ENCODE assay signal across 1 cellular context in the genomic region with DNA sequence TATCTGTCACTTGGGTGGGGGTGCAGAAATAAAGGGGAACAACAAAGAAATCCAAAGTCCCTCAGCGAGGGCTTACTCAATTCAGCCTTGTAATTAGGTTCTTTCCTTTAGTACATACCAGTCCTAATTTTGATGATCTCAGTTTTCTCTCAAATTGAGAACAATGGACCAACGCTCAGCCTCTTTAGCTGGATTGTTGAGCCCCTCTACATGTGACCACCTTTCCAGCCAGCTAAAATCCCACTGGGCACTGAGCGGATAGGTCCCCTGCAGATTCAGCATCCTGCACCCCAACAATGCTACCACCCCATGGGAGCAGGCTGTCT.
TF ChIP-seq lines count a peak whose summit lies in the region.

No MANE protein-coding gene starts in this region.

TF ChIP-seq in liver, 16 proteins besides CTCF, POLR2A, EP300 and RAD21 (continued from another document):
- TF ChIP-seq RXRA (IDR thresholded peaks at IDR 0.05) (no peak), FOXA1 (IDR thresholded peaks at IDR 0.05) (no peak), SP1 (IDR thresholded peaks at IDR 0.05) (no peak), HNF4A (conservative IDR thresholded peaks at IDR 0.05) (no peak), TAF1 (conservative IDR thresholded peaks at IDR 0.05) (no peak), JUND (IDR thresholded peaks at IDR 0.05) (no peak)
- TF ChIP-seq, protein P1, sequence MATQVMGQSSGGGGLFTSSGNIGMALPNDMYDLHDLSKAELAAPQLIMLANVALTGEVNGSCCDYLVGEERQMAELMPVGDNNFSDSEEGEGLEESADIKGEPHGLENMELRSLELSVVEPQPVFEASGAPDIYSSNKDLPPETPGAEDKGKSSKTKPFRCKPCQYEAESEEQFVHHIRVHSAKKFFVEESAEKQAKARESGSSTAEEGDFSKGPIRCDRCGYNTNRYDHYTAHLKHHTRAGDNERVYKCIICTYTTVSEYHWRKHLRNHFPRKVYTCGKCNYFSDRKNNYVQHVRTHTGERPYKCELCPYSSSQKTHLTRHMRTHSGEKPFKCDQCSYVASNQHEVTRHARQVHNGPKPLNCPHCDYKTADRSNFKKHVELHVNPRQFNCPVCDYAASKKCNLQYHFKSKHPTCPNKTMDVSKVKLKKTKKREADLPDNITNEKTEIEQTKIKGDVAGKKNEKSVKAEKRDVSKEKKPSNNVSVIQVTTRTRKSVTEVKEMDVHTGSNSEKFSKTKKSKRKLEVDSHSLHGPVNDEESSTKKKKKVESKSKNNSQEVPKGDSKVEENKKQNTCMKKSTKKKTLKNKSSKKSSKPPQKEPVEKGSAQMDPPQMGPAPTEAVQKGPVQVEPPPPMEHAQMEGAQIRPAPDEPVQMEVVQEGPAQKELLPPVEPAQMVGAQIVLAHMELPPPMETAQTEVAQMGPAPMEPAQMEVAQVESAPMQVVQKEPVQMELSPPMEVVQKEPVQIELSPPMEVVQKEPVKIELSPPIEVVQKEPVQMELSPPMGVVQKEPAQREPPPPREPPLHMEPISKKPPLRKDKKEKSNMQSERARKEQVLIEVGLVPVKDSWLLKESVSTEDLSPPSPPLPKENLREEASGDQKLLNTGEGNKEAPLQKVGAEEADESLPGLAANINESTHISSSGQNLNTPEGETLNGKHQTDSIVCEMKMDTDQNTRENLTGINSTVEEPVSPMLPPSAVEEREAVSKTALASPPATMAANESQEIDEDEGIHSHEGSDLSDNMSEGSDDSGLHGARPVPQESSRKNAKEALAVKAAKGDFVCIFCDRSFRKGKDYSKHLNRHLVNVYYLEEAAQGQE (IDR thresholded peaks at IDR 0.05): no peak
- TF ChIP-seq, protein P2, sequence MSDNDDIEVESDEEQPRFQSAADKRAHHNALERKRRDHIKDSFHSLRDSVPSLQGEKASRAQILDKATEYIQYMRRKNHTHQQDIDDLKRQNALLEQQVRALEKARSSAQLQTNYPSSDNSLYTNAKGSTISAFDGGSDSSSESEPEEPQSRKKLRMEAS (IDR thresholded peaks at IDR 0.05): no peak
- TF ChIP-seq, protein P3, sequence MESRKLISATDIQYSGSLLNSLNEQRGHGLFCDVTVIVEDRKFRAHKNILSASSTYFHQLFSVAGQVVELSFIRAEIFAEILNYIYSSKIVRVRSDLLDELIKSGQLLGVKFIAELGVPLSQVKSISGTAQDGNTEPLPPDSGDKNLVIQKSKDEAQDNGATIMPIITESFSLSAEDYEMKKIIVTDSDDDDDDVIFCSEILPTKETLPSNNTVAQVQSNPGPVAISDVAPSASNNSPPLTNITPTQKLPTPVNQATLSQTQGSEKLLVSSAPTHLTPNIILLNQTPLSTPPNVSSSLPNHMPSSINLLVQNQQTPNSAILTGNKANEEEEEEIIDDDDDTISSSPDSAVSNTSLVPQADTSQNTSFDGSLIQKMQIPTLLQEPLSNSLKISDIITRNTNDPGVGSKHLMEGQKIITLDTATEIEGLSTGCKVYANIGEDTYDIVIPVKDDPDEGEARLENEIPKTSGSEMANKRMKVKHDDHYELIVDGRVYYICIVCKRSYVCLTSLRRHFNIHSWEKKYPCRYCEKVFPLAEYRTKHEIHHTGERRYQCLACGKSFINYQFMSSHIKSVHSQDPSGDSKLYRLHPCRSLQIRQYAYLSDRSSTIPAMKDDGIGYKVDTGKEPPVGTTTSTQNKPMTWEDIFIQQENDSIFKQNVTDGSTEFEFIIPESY (IDR thresholded peaks at IDR 0.05): no peak
